ENCODE assay signal across 16 cellular contexts in the genomic region with DNA sequence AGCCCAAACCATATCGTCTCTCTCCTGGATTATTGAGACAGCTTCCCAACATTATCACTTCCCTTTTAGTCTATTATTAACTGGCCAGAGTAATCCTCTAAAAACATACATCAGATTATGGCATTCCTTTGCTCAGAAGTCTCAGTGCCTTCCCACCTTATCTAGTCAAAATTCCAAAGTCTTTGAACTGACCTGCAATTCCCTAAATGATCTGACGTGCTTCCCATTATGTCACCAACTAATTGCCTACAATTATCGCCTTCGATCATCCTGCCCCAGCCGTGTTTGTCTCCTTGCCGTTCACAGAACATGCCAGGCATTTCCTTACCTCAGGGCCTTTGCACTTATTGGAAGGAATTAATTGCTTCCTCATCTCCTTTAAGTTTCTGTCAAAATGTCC.
DNase-seq lines count a peak whose midpoint lies in the region; ATAC-seq, FAIRE-seq and TF ChIP-seq lines count a peak whose summit lies in the region.
"Had no signal": no experiment of that assay in that cellular context is flagged by ENCODE, and none has a peak within 500 bp of the region (broad histone marks: within the 10 kb centered on the region; RNA-seq: fewer than 3 reads in every experiment).

No MANE protein-coding gene starts in this region.

- H3K9ac ChIP-seq in IMR-90 (ENCODE audit: low read depth, low read length) (no peak overlapping the region), smooth muscle cell (ENCODE audit: low read depth) (no peak overlapping the region)
- H3K9ac ChIP-seq: BLaER1 treated with 17β-estradiol and CSF1 and Interleukin-3, amounts not matched to agents 10 nM and 100 nM had no signal

- H3K27ac ChIP-seq in cardiac muscle cell: peak overlapping the region; percentile 26
- no peak overlapping the region for H3K27ac ChIP-seq in IMR-90 (ENCODE audit: insufficient read depth, low read length)
- H3K27ac ChIP-seq in smooth muscle cell (ENCODE audit: low read depth): peak overlapping the region; percentile 38
- no peak overlapping the region for H3K27ac ChIP-seq in ovary
- H3K27ac ChIP-seq: BLaER1 treated with 17β-estradiol and CSF1 and Interleukin-3, amounts not matched to agents 10 nM and 100 nM had no signal

- TF ChIP-seq POLR2A in IMR-90 (IDR thresholded peaks at IDR 0.05; ENCODE audit: low read depth, low read length) (no peak), GM12892 (IDR thresholded peaks at IDR 0.05; ENCODE audit: low read depth, low read length) (no peak), ovary (IDR thresholded peaks at IDR 0.05) (no peak)

- no peaks in the 10 kb centered on the region for H3F3A ChIP-seq in smooth muscle cell (ENCODE audit: low read depth)

- no peak for TF ChIP-seq EP300 in ovary (IDR thresholded peaks at IDR 0.05)

- no peaks in the 10 kb centered on the region for H4K20me1 ChIP-seq in IMR-90 (ENCODE audit: insufficient read depth, low read length)
- H4K20me1 ChIP-seq in smooth muscle cell (ENCODE audit: low read depth): no peaks in the 10 kb centered on the region
- H4K20me1 ChIP-seq: BLaER1 treated with 17β-estradiol and CSF1 and Interleukin-3, amounts not matched to agents 10 nM and 100 nM had no signal

- dilution Hi-C loops in IMR-90 (cut with HindIII; ENCODE audit: low sequenced_read_pairs, unreplicated experiment): no loop called here

- no peak overlapping the region for H4K5ac ChIP-seq in IMR-90 (ENCODE audit: low read depth, low read length)

- H4K91ac ChIP-seq in IMR-90 (ENCODE audit: insufficient read depth, low read depth, low read length): no peak overlapping the region

- H2BK15ac ChIP-seq in IMR-90 (ENCODE audit: low read depth, low read length): no peak overlapping the region

- no peaks in the 10 kb centered on the region for H3K9me3 ChIP-seq in cardiac muscle cell (ENCODE audit: low read depth)
- no peaks in the 10 kb centered on the region for H3K9me3 ChIP-seq in IMR-90 (ENCODE audit: control insufficient read depth, insufficient read depth, low read length)
- H3K9me3 ChIP-seq in smooth muscle cell (replicated peaks; ENCODE audit: low read depth): no peaks in the 10 kb centered on the region
- no peaks in the 10 kb centered on the region for H3K9me3 ChIP-seq in ovary
- H3K9me3 ChIP-seq: HAP-1 had no signal

- H2AK9ac ChIP-seq in IMR-90 (replicated peaks; ENCODE audit: low read depth, low read length, poor library complexity): no peak overlapping the region

- H2BK120ac ChIP-seq in IMR-90 (ENCODE audit: low read depth, low read length): no peak overlapping the region

- no peak for FAIRE-seq in GM12892 (lab: Jason Lieb, UNC)
- FAIRE-seq: GM12878 had no signal

- H3K23ac ChIP-seq in IMR-90 (ENCODE audit: low read depth, low read length): no peak overlapping the region

- no peaks in the 10 kb centered on the region for H3K27me3 ChIP-seq in cardiac muscle cell
- no peaks in the 10 kb centered on the region for H3K27me3 ChIP-seq in IMR-90 (ENCODE audit: control insufficient read depth, insufficient read depth, low read length)
- H3K27me3 ChIP-seq in smooth muscle cell (ENCODE audit: low read depth): no peaks in the 10 kb centered on the region
- H3K27me3 ChIP-seq in ovary: no peaks in the 10 kb centered on the region
- H3K27me3 ChIP-seq: BLaER1 treated with 17β-estradiol and CSF1 and Interleukin-3, amounts not matched to agents 10 nM and 100 nM had no signal

- no peak overlapping the region for H2BK5ac ChIP-seq in IMR-90 (ENCODE audit: low read depth, low read length, poor library complexity, severe bottlenecking)

- intact Hi-C loops in Right ventricle myocardium superior (cut with DNase I) (no loop called here), IMR-90 (cut with micrococcal nuclease) (no loop called here), ovary (cut with DNase I) (no loop called here)

- peak overlapping the region; percentile 21; the same call in 1 of the 2 replicates for H2AK5ac ChIP-seq in IMR-90 (ENCODE audit: low read depth, low read length)

- H4K8ac ChIP-seq in IMR-90 (ENCODE audit: low read depth in 2 of 2, low read length in 2 of 2): no peak overlapping the region

- no peak for TF ChIP-seq RAD21 in IMR-90 (IDR thresholded peaks at IDR 0.05; ENCODE audit: low read length)

- H3K56ac ChIP-seq in IMR-90 (ENCODE audit: extremely low read depth, insufficient read depth, low read length): no peak overlapping the region

- DNase-seq in cardiac muscle cell (ENCODE audit: low read depth in 1 of 2, low spot score in 1 of 2): no peak
- no peak for DNase-seq in Right ventricle myocardium superior
- no peak for DNase-seq in IMR-90
- DNase-seq in islet precursor cell: peak; percentile 91
- no peak for DNase-seq in smooth muscle cell (lab: John Stamatoyannopoulos, UW; ENCODE audit: unreplicated experiment)
- DNase-seq in GM12892 (ENCODE audit: insufficient read length): no peak
- no peak for DNase-seq in ovary
- DNase-seq: ACHN; Calu3; CD4-positive, CD25-positive, alpha-beta regulatory T cell; DMS 273 treated with DMSO at 0.1 percent for 48 hours; GOT3 had no signal

- ATAC-seq in Right ventricle myocardium superior (ENCODE audit: poor library complexity) (no peak), IMR-90 (ENCODE audit: low read depth) (no peak), HG02763 (IDR thresholded peaks at IDR 0.05; ENCODE audit: unreplicated experiment) (no peak)
- ATAC-seq: GM12878 had no signal

- POLR2A ChIA-PET in IMR-90 (lab: Charles Lee; ENCODE audit: unreplicated experiment): no interaction called here

- H3K4ac ChIP-seq in IMR-90 (ENCODE audit: low read depth, low read length): no peak overlapping the region

- no peaks in the 10 kb centered on the region for H3K36me3 ChIP-seq in cardiac muscle cell
- no peaks in the 10 kb centered on the region for H3K36me3 ChIP-seq in IMR-90 (ENCODE audit: control insufficient read depth, insufficient read depth, low read length)
- H3K36me3 ChIP-seq in smooth muscle cell (ENCODE audit: low read depth): no peaks in the 10 kb centered on the region
- H3K36me3 ChIP-seq in ovary: no peaks in the 10 kb centered on the region
- H3K36me3 ChIP-seq: BLaER1 treated with 17β-estradiol and CSF1 and Interleukin-3, amounts not matched to agents 10 nM and 100 nM; HAP-1 had no signal

- no peak overlapping the region for H2AFZ ChIP-seq in IMR-90 (replicated peaks; ENCODE audit: low read length, poor library complexity)
- H2AFZ ChIP-seq in smooth muscle cell (ENCODE audit: low read depth): no peak overlapping the region

- TF ChIP-seq CTCF in cardiac muscle cell (IDR thresholded peaks at IDR 0.05; ENCODE audit: low read depth, low read length) (no peak), IMR-90 (conservative IDR thresholded peaks at IDR 0.05; ENCODE audit: low read depth, low read length) (no peak), smooth muscle cell (IDR thresholded peaks at IDR 0.05; ENCODE audit: borderline replicate concordance, insufficient read depth, poor library complexity, severe bottlenecking) (no peak), ovary (IDR thresholded peaks at IDR 0.05) (no peak)

- no peak overlapping the region for H3K14ac ChIP-seq in IMR-90 (replicated peaks; ENCODE audit: low read depth, low read length)

- no peaks in the 10 kb centered on the region for H3K9me1 ChIP-seq in IMR-90 (ENCODE audit: insufficient read depth, low read length)

- BruUV-seq in IMR-90 (replicated peaks; lab: Mats Ljungman, UMichigan): no TSS peak

- in situ Hi-C loops in IMR-90 (cut with MboI; ENCODE audit: low sequenced_read_pairs): no loop called here

- no peaks in the 10 kb centered on the region for H3K79me1 ChIP-seq in IMR-90 (ENCODE audit: low read depth in 1 of 2, low read length in 2 of 2)

- H3K18ac ChIP-seq in IMR-90 (ENCODE audit: low read depth, low read length): no peak overlapping the region

- no peak overlapping the region; the same call in 1 of the 2 replicates for H2BK20ac ChIP-seq in IMR-90 (ENCODE audit: low read depth, low read length)

- H3K4me2 ChIP-seq in IMR-90 (ENCODE audit: low read depth, low read length): no peak overlapping the region
- H3K4me2 ChIP-seq in smooth muscle cell: no peak overlapping the region
- H3K4me2 ChIP-seq: BLaER1 treated with 17β-estradiol and CSF1 and Interleukin-3, amounts not matched to agents 10 nM and 100 nM had no signal

- 70% methylated on average over 2 of the region's 6 CpGs; no CpG with 5 or more reads in 1 of the 2 experiments for WGBS in IMR-90 (ENCODE audit: extremely low coverage in 2 of 2, insufficient read length in 1 of 2), 2 experiments
- 12% methylated on average over 6 of the region's 6 CpGs for WGBS in smooth muscle cell (ENCODE audit: low lambda C conversion rate)
- WGBS in ovary, 3 donors: 68 to 86% (median 85%) methylated on average over 5 to 6 of the region's 6 CpGs

- peaks cover 11% of the 10 kb centered on the region for H3K4me1 ChIP-seq in cardiac muscle cell (ENCODE audit: low read depth)
- H3K4me1 ChIP-seq in IMR-90 (ENCODE audit: control insufficient read depth, insufficient read depth, low read length): peaks cover 2% of the 10 kb centered on the region; the same call in 1 of the 2 replicates
- H3K4me1 ChIP-seq in smooth muscle cell (ENCODE audit: low read depth): no peaks in the 10 kb centered on the region
- no peaks in the 10 kb centered on the region for H3K4me1 ChIP-seq in ovary (ENCODE audit: insufficient read depth)
- H3K4me1 ChIP-seq: BLaER1 treated with 17β-estradiol and CSF1 and Interleukin-3, amounts not matched to agents 10 nM and 100 nM; HAP-1 had no signal

- H3K4me3 ChIP-seq in cardiac muscle cell (no peak overlapping the region), IMR-90 (ENCODE audit: insufficient read depth, low read depth, low read length) (no peak overlapping the region), smooth muscle cell (no peak overlapping the region), ovary (no peak overlapping the region)
- H3K4me3 ChIP-seq: BLaER1 treated with 17β-estradiol and CSF1 and Interleukin-3, amounts not matched to agents 10 nM and 100 nM; GM12878; HAP-1 had no signal

- H3K79me2 ChIP-seq in smooth muscle cell (ENCODE audit: low read depth): no peaks in the 10 kb centered on the region

- CTCF ChIA-PET in IMR-90 (lab: Yijun Ruan, JAX): interaction anchor here (0.5 kb wide), 1 partner anchor 332 kb away, joined by 3 read pairs; no protein-coding TSS in a partner anchor

TF ChIP-seq in IMR-90, 13 proteins besides CTCF, POLR2A, EP300 and RAD21:
- no peak for TF ChIP-seq CEBPB (IDR thresholded peaks at IDR 0.05; ENCODE audit: low read depth, low read length)
- TF ChIP-seq FOS (IDR thresholded peaks at IDR 0.05; ENCODE audit: low read depth, low read length): no peak
- TF ChIP-seq, protein P1, sequence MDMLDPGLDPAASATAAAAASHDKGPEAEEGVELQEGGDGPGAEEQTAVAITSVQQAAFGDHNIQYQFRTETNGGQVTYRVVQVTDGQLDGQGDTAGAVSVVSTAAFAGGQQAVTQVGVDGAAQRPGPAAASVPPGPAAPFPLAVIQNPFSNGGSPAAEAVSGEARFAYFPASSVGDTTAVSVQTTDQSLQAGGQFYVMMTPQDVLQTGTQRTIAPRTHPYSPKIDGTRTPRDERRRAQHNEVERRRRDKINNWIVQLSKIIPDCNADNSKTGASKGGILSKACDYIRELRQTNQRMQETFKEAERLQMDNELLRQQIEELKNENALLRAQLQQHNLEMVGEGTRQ (IDR thresholded peaks at IDR 0.05; ENCODE audit: low read depth, low read length): no peak

Comparison
In these comparisons a context has a peak if more than half of its experiments do, and no peak if none do; other contexts are left out.
1. H3K27ac ChIP-seq: peak in cardiac muscle cell (single experiment) and smooth muscle cell (single experiment); none in IMR-90 (single experiment) and ovary (0 of 2).